8 cellular contexts compared by ENCODE assay signal in the genomic region with DNA sequence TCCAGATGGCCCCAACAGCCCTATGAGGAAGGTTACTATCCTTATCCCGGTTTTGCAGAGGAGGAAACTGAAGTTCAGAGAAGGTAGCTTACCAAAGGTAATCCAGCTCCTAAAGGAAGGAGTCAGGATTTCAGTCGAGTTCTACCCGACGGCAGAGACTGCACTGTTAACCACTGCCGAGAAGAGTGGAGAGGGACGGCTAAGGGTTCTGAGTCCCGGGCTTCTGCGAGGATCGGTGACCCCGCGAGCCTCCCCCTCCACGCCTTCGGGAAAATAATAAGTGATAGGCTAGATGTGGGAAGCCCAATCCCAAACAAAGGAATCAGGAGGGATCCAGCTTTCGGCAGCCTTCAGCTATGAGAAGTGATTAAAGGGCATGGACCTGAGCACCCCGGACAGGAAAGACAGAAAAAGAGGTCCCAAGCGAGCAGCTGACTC. TPM values are rescaled to one million over a fixed set of nuclear protein-coding genes. Genes with fewer than 3 reads are reported as not detected.
DNase-seq lines count a peak whose midpoint lies in the region; ATAC-seq and TF ChIP-seq lines count a peak whose summit lies in the region.

No MANE protein-coding gene starts in this region.

- TF ChIP-seq CTCF in AG10803 (conservative IDR thresholded peaks at IDR 0.05; ENCODE audit: low read length) (no peak), foreskin fibroblast (IDR thresholded peaks at IDR 0.05; ENCODE audit: low read depth, low read length) (no peak)

- peak; percentile 15 for DNase-seq in AG10803 (ENCODE audit: low read depth)
- DNase-seq in SJSA1 (ENCODE audit: low read depth in 1 of 2, low spot score in 2 of 2) = peak in 1 of 2 experiments; percentile 13
- peak; percentile 20 to 55 for DNase-seq in foreskin fibroblast
- no peak for DNase-seq in sciatic nerve (ENCODE audit: low spot score)
- no peak for DNase-seq in NCI-H446 (lab: John Stamatoyannopoulos, UW)
- no peak for DNase-seq in OCI-M2 (lab: John Stamatoyannopoulos, UW; ENCODE audit: unreplicated experiment)
- DNase-seq in T-helper 9 cell = no peak

- no peak overlapping the region; the same call in 1 of the 2 replicates for H3K27ac ChIP-seq in SJSA1

- H3K27me3 ChIP-seq in SJSA1 (replicated peaks) = no peaks in the 10 kb centered on the region

- no peaks in the 10 kb centered on the region for H3K9me3 ChIP-seq in SJSA1 (replicated peaks)

- no peaks in the 10 kb centered on the region for H3K36me3 ChIP-seq in SJSA1

- intact Hi-C loops in sciatic nerve (cut with DNase I) = no loop called here

- peak overlapping the region; percentile 87 for H3K4me3 ChIP-seq in AG10803 (ENCODE audit: low read length)
- peak overlapping the region; percentile 70 for H3K4me3 ChIP-seq in SJSA1
- H3K4me3 ChIP-seq in foreskin fibroblast (ENCODE audit: low read depth in 1 of 2, low read length in 2 of 2) = peak overlapping the region; percentile 64 to 77

- ATAC-seq in GM21529 (IDR thresholded peaks at IDR 0.05; ENCODE audit: unreplicated experiment) = peak; percentile 0
- peak; percentile 2 for ATAC-seq in sciatic nerve

- peaks cover 25% of the 10 kb centered on the region for H3K4me1 ChIP-seq in SJSA1 (replicated peaks)

RNA-seq across cellular contexts. Expression of a gene that starts 0.6 kb away (rescaled TPM):
- total RNA-seq in SJSA1 (2014; rRNA removed; shearing (Covaris generic)) = 1.6 and 17.2 TPM in 2 replicates
- total RNA-seq in sciatic nerve = 12.5 TPM

RNA-seq across cellular contexts. Expression of a gene that starts 0.8 kb away (rescaled TPM):
- not detected in 2 replicates for total RNA-seq in SJSA1 (2014; rRNA removed; shearing (Covaris generic))
- 3.9 TPM for total RNA-seq in sciatic nerve

RNA-seq across cellular contexts. Expression of a gene that starts 57.3 kb away (rescaled TPM):
- not detected in 2 replicates for total RNA-seq in SJSA1 (2014; rRNA removed; shearing (Covaris generic))
- total RNA-seq in sciatic nerve = not detected

Comparison
In these comparisons a context has a peak if more than half of its experiments do, and no peak if none do; other contexts are left out.
1. DNase-seq: peak in AG10803 (single experiment) and foreskin fibroblast (2 of 2); none in sciatic nerve (single experiment), NCI-H446 (0 of 2), OCI-M2 (single experiment) and T-helper 9 cell (single experiment).
2. Peak in every context shown above with its lines, with median percentiles within 50 percentile points of each other: H3K4me3 ChIP-seq.